8 cellular contexts compared by ENCODE assay signal in genomic region chr16:89360760-89361435, GRCh38.
A peak's percentile ranks its signal among the peaks of the same experiment; 100 is the strongest.
DNase-seq lines count a peak whose midpoint lies in the region; ATAC-seq lines count a peak whose summit lies in the region.

No MANE protein-coding gene starts in this region.

- H3K4me3 Mint-ChIP-seq in stimulated activated effector memory CD8-positive, alpha-beta T cell treated with anti-CD3 and anti-CD28 coated beads, Interleukin-12 subunit alpha, Interleukin-12 subunit beta, amount 100 ng/mL, for 72 hours = peak overlapping the region; percentile 67

- H3K36me3 Mint-ChIP-seq in stimulated activated effector memory CD8-positive, alpha-beta T cell treated with anti-CD3 and anti-CD28 coated beads, Interleukin-12 subunit alpha, Interleukin-12 subunit beta, amount 100 ng/mL, for 72 hours = peaks cover 53% of the 10 kb centered on the region

- intact Hi-C loops in left colon (cut with DNase I, micrococcal nuclease) = no loop called here

- DNase-seq in activated CD8-positive, alpha-beta memory T cell treated with anti-CD3 and anti-CD28 coated beads, Interleukin-2, amount 50 U/mL, for 4 hours = peak; percentile 72
- DNase-seq in left colon (peak; percentile 48 to 52), T1000 (lab: John Stamatoyannopoulos, UW) (no peak), dedifferentiated amniotic fluid mesenchymal stem cell (ENCODE audit: extremely low spot score) (no peak), NCI-H2107 (lab: John Stamatoyannopoulos, UW) (no peak)
- DNase-seq in stimulated activated effector memory CD8-positive, alpha-beta T cell treated with anti-CD3 and anti-CD28 coated beads, Interleukin-12 subunit alpha, Interleukin-12 subunit beta, amount 100 ng/mL, for 72 hours (ENCODE audit: low spot score in 2 of 2) = peak; percentile 54 to 87

- peak overlapping the region; percentile 91 for H3K27ac Mint-ChIP-seq in stimulated activated effector memory CD8-positive, alpha-beta T cell treated with anti-CD3 and anti-CD28 coated beads, Interleukin-12 subunit alpha, Interleukin-12 subunit beta, amount 100 ng/mL, for 72 hours

- H3K4me1 Mint-ChIP-seq in stimulated activated effector memory CD8-positive, alpha-beta T cell treated with anti-CD3 and anti-CD28 coated beads, Interleukin-12 subunit alpha, Interleukin-12 subunit beta, amount 100 ng/mL, for 72 hours = peaks cover 94% of the 10 kb centered on the region

- ATAC-seq in GM19328 (IDR thresholded peaks at IDR 0.05; ENCODE audit: unreplicated experiment) = peak; percentile 40
- ATAC-seq in HG03571 (IDR thresholded peaks at IDR 0.05; ENCODE audit: unreplicated experiment) = peak; percentile 40
- ATAC-seq in left colon = no peak
- peak; percentile 86 for ATAC-seq in stimulated activated effector memory CD8-positive, alpha-beta T cell treated with anti-CD3 and anti-CD28 coated beads, Interleukin-12 subunit alpha, Interleukin-12 subunit beta, amount 100 ng/mL, for 72 hours

- H3K9me3 Mint-ChIP-seq in stimulated activated effector memory CD8-positive, alpha-beta T cell treated with anti-CD3 and anti-CD28 coated beads, Interleukin-12 subunit alpha, Interleukin-12 subunit beta, amount 100 ng/mL, for 72 hours = no peaks in the 10 kb centered on the region

Comparison
In these comparisons a context has a peak if more than half of its experiments do, and no peak if none do; other contexts are left out.
1. DNase-seq: peak in activated CD8-positive, alpha-beta memory T cell treated with anti-CD3 and anti-CD28 coated beads, Interleukin-2, amount 50 U/mL, for 4 hours (single experiment), left colon (2 of 2) and stimulated activated effector memory CD8-positive, alpha-beta T cell treated with anti-CD3 and anti-CD28 coated beads, Interleukin-12 subunit alpha, Interleukin-12 subunit beta, amount 100 ng/mL, for 72 hours (2 of 2); none in T1000 (single experiment), dedifferentiated amniotic fluid mesenchymal stem cell (single experiment) and NCI-H2107 (single experiment).